Comparison of ENCODE assay signal across 31 cellular contexts in the genomic region with DNA sequence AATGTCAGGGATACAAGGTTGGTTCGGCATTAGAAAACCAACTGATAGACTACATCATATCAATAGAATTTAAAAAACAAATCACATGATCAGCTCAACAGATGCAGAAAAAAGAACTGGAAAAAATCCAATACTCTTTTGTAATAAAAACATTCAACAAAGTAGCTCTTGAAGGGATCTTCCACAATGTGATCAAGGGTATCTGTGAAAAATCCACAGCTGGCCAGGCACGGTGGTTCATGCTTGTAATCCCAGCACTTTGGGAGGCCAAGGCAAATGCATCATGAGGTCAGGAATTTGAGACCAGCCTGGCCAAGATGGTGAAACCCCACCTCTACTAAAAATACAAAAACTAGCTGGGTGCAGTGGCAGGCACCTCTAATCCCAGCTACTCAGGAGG.
"Had no signal": no experiment of that assay in that cellular context is flagged by ENCODE, and none has a peak within 500 bp of the region (broad histone marks: within the 10 kb centered on the region; RNA-seq: fewer than 3 reads in every experiment).

No MANE protein-coding gene starts in this region.

- H2AFZ ChIP-seq: hepatocyte had no signal

- H3K4me1 Mint-ChIP-seq: endodermal cell, mesothelial cell of epicardium, nephron progenitor cell had no signal

- H3K4me2 ChIP-seq: hepatocyte had no signal

- H3K27me3 ChIP-seq: colonic mucosa, foreskin keratinocyte, gastroesophageal sphincter, heart left ventricle, hepatocyte, left lung, sigmoid colon, spleen, testis, tibial artery had no signal

- H3K27ac ChIP-seq: colonic mucosa, epithelial cell of prostate, foreskin keratinocyte, gastroesophageal sphincter, heart left ventricle, hepatocyte, left lung, prostate gland, sigmoid colon, skin epidermis, spleen, testis, tibial artery had no signal

- H3K27ac Mint-ChIP-seq: dendritic cell treated with granulocyte-macrophage colony-stimulating factor and Interleukin-4, amounts not matched to agents 40 ng/mL and 50 ng/mL, for 4 days; endodermal cell; mesothelial cell of epicardium; naive thymus-derived CD4-positive, alpha-beta T cell; nephron progenitor cell; stimulated activated memory B cell treated with anti-CD40 and anti-IgM and Interleukin-4, amounts not matched to agents 10 μg/mL and 1 μg/mL and 100 μg/mL, for 72 hours; type B pancreatic cell had no signal

- H3K4me3 Mint-ChIP-seq: dendritic cell treated with granulocyte-macrophage colony-stimulating factor and Interleukin-4, amounts not matched to agents 40 ng/mL and 50 ng/mL, for 4 days; endodermal cell; mesothelial cell of epicardium; nephron progenitor cell; stimulated activated memory B cell treated with anti-CD40 and anti-IgM and Interleukin-4, amounts not matched to agents 10 μg/mL and 1 μg/mL and 100 μg/mL, for 72 hours; type B pancreatic cell had no signal

- DNase-seq: cerebellar nuclear complex; colonic mucosa; effector CD8-positive, alpha-beta T cell; endodermal cell; foreskin keratinocyte; heart left ventricle; left cardiac atrium; left lung; mesenchymal stem cell; mucosa of descending colon; naive thymus-derived CD4-positive, alpha-beta T cell; nephron progenitor cell; nucleus accumbens; right cardiac atrium; sigmoid colon; spleen; stimulated activated CD4-positive, alpha-beta T cell treated with anti-CD3 and anti-CD28 coated beads, Interleukin-4, amount 100 ng/mL, for 4 hours; stimulated activated naive CD8-positive, alpha-beta T cell treated with anti-CD3 and anti-CD28 coated beads, Interleukin-15, Interleukin-2, amounts not matched to agents 100 U/mL and 50 U/mL, for 24 hours; substantia nigra; testis; tibial artery had no signal

- H3K36me3 ChIP-seq: colonic mucosa, gastroesophageal sphincter, heart left ventricle, left lung, prostate gland, sigmoid colon had no signal

- H3K9me3 ChIP-seq: colonic mucosa, gastroesophageal sphincter, mucosa of descending colon, prostate gland, testis, tibial artery had no signal

- H3K27me3 Mint-ChIP-seq: dendritic cell treated with granulocyte-macrophage colony-stimulating factor and Interleukin-4, amounts not matched to agents 40 ng/mL and 50 ng/mL, for 4 days; naive thymus-derived CD4-positive, alpha-beta T cell; stimulated activated memory B cell treated with anti-CD40 and anti-IgM and Interleukin-4, amounts not matched to agents 10 μg/mL and 1 μg/mL and 100 μg/mL, for 72 hours; type B pancreatic cell had no signal

- ATAC-seq: esophagus mucosa; foreskin keratinocyte; gastroesophageal sphincter; heart left ventricle; left cardiac atrium; left lung; mucosa of descending colon; naive thymus-derived CD4-positive, alpha-beta T cell; right cardiac atrium; stimulated activated memory B cell treated with anti-CD40 and anti-IgM and Interleukin-4, amounts not matched to agents 10 μg/mL and 1 μg/mL and 100 μg/mL, for 72 hours; stimulated activated naive CD8-positive, alpha-beta T cell treated with anti-CD3 and anti-CD28 coated beads, Interleukin-15, Interleukin-2, amounts not matched to agents 100 U/mL and 50 U/mL, for 24 hours had no signal

- H3K9me3 Mint-ChIP-seq: type B pancreatic cell had no signal

- H3K4me1 ChIP-seq: colonic mucosa, foreskin keratinocyte, gastroesophageal sphincter, heart left ventricle, left lung, prostate gland, sigmoid colon, spleen, testis, tibial artery had no signal

- H3K4me3 ChIP-seq: colonic mucosa, gastroesophageal sphincter, heart left ventricle, hepatocyte, left lung, mucosa of descending colon, prostate gland, sigmoid colon, skin epidermis, spleen, testis, tibial artery had no signal
